ENCODE assay signal across 13 cellular contexts in the genomic region with DNA sequence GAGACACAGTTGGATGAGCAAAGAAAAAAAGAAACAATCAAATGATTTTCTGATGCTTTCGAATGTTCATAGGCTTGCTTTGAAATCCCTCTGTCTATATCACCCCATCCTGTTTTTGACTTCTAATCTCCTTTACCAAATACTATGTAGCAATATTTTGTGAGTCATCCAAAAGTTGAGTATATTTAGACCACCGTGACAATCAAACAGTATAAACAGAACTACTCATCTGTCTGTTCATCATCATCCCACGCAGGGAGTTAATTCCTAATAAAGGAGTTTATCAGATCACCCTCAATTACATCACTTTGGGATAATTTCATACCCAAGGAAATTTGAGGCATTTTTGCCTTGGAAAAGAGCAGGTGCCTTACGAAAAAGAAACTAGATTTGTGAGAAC.
DNase-seq lines count a peak whose midpoint lies in the region; ATAC-seq and TF ChIP-seq lines count a peak whose summit lies in the region.
"Had no signal": no experiment of that assay in that cellular context is flagged by ENCODE, and none has a peak within 500 bp of the region (broad histone marks: within the 10 kb centered on the region; RNA-seq: fewer than 3 reads in every experiment).

No MANE protein-coding gene starts in this region.

- ATAC-seq in activated CD4-positive, CD25-positive, alpha-beta regulatory T cell treated with anti-CD3 and anti-CD28 coated beads, Interleukin-2, amount 50 U/mL, for 24 hours: no peak
- no peak for ATAC-seq in left colon
- no peak for ATAC-seq in GM19395 (IDR thresholded peaks at IDR 0.05; ENCODE audit: unreplicated experiment)

- peak overlapping the region; percentile 59 to 82 for H3K4me3 Mint-ChIP-seq in CD14-positive monocyte

- intact Hi-C loops in CD14-positive monocyte (cut with micrococcal nuclease): loop anchor here (5.0 to 10.0 kb wide), 2 partner anchors 72 to 75 kb away; no protein-coding TSS in a partner anchor
- intact Hi-C loops in esophagus muscularis mucosa (cut with DNase I): no loop called here
- intact Hi-C loops in left colon (cut with DNase I, micrococcal nuclease): no loop called here

- H3K27ac ChIP-seq in esophagus muscularis mucosa (replicated peaks in 1 of 4): peak overlapping the region in 3 of 4 donors; percentile 7 to 50 (median 9)

- no peak for TF ChIP-seq POLR2A in esophagus muscularis mucosa (IDR thresholded peaks at IDR 0.05; ENCODE audit: low read depth)

- H3K9me3 Mint-ChIP-seq in CD14-positive monocyte: no peaks in the 10 kb centered on the region

- H3K4me1 Mint-ChIP-seq in CD14-positive monocyte: peaks cover 57% of the 10 kb centered on the region

- H3K9me3 ChIP-seq in esophagus muscularis mucosa: no peaks in the 10 kb centered on the region

- TF ChIP-seq CTCF in CD14-positive monocyte (IDR thresholded peaks at IDR 0.05): no peak
- TF ChIP-seq CTCF in esophagus muscularis mucosa (IDR thresholded peaks at IDR 0.05): no peak

- H3K27me3 Mint-ChIP-seq in CD14-positive monocyte (ENCODE audit: low read depth in 3 of 3): no peaks in the 10 kb centered on the region

- DNase-seq in CD14-positive monocyte (ENCODE audit: low spot score): no peak
- DNase-seq in OCI-M1 (lab: John Stamatoyannopoulos, UW): peak; percentile 23
- no peak for DNase-seq in esophagus muscularis mucosa (ENCODE audit: extremely low spot score)
- DNase-seq in non-pigmented ciliary epithelial cell (ENCODE audit: low read depth): peak; percentile 81
- no peak for DNase-seq in NCI-H82 treated with DMSO at 0.1 percent for 48 hours (lab: John Stamatoyannopoulos, UW; ENCODE audit: unreplicated experiment)
- no peak for DNase-seq in left colon
- DNase-seq: activated CD8-positive, alpha-beta memory T cell treated with anti-CD3 and anti-CD28 coated beads, Interleukin-2, amount 50 U/mL, for 4 hours; Calu3; effector CD4-positive, alpha-beta T cell; KG1; midbrain had no signal

- 38% methylated on average over 4 of the region's 4 CpGs for WGBS in esophagus muscularis mucosa

- TF ChIP-seq EP300 in esophagus muscularis mucosa (IDR thresholded peaks at IDR 0.05): no peak

- H3K27ac Mint-ChIP-seq in CD14-positive monocyte: peak overlapping the region; percentile 90 to 97 (median 96)

- peaks cover 17 to 22% (median 19%) of the 10 kb centered on the region in 4 donors for H3K4me1 ChIP-seq in esophagus muscularis mucosa

- H3K36me3 Mint-ChIP-seq in CD14-positive monocyte: no peaks in the 10 kb centered on the region

- H3K27me3 ChIP-seq in esophagus muscularis mucosa: no peaks in the 10 kb centered on the region

- no peak overlapping the region for H3K4me3 ChIP-seq in esophagus muscularis mucosa

- H3K36me3 ChIP-seq in esophagus muscularis mucosa: no peaks in the 10 kb centered on the region

Comparison
In these comparisons a context has a peak if more than half of its experiments do, and no peak if none do; other contexts are left out.
1. DNase-seq: peak in OCI-M1 (single experiment) and non-pigmented ciliary epithelial cell (single experiment); none in CD14-positive monocyte (single experiment), esophagus muscularis mucosa (single experiment), NCI-H82 treated with DMSO at 0.1 percent for 48 hours (single experiment) and left colon (0 of 2).
2. intact Hi-C loops: an anchor here in CD14-positive monocyte (5.0 to 10.0 kb wide); none called in esophagus muscularis mucosa and left colon.